ENCODE assay signal across 17 cellular contexts in genomic region chr16:46638947-46639925, GRCh38. TPM values are rescaled to one million over a fixed set of nuclear protein-coding genes. Genes with fewer than 3 reads are reported as not detected.
DNase-seq lines count a peak whose midpoint lies in the region; ATAC-seq and TF ChIP-seq lines count a peak whose summit lies in the region.
"Had no signal": no experiment of that assay in that cellular context is flagged by ENCODE, and none has a peak within 500 bp of the region (broad histone marks: within the 10 kb centered on the region; RNA-seq: fewer than 3 reads in every experiment).

No MANE protein-coding gene starts in this region.

- H3K4me1 Mint-ChIP-seq in activated CD4-positive, alpha-beta memory T cell treated with anti-CD3 and anti-CD28 coated beads, Interleukin-2, amount 10 ng/mL, durations not matched to agents 7 days and 5 days = peaks cover 3% of the 10 kb centered on the region
- H3K4me1 Mint-ChIP-seq: B cell, brain had no signal

- DNase-seq in ELR (ENCODE audit: low read depth) = peak; percentile 36
- DNase-seq in NCI-H226 = peak; percentile 57
- DNase-seq in epithelial cell of esophagus (ENCODE audit: low read depth) = peak; percentile 65
- DNase-seq in myocyte (ENCODE audit: low read depth) = peak; percentile 58
- no peak for DNase-seq in activated CD4-positive, alpha-beta memory T cell treated with anti-CD3 and anti-CD28 coated beads, Interleukin-2, amount 10 ng/mL, durations not matched to agents 7 days and 5 days
- no peak for DNase-seq in T-helper 2 cell
- DNase-seq in NCI-H146 treated with DMSO at 0.1 percent for 48 hours (lab: John Stamatoyannopoulos, UW; ENCODE audit: unreplicated experiment) = no peak
- DNase-seq: activated naive CD4-positive, alpha-beta T cell treated with anti-CD3 and anti-CD28 coated beads, Interleukin-2, amount 10 ng/mL, durations not matched to agents 7 days and 5 days; activated T-cell treated with anti-CD3 and anti-CD28 coated beads, Interleukin-2, amount 50 U/mL, for 1 hour; esophagus squamous epithelium; GF-D8; left ventricle myocardium inferior; NCI-H1105 had no signal

- H3K4me3 ChIP-seq in epithelial cell of esophagus (ENCODE audit: low read length) = no peak overlapping the region
- H3K4me3 ChIP-seq: esophagus squamous epithelium, left ventricle myocardium inferior, skin epidermis had no signal

- no peak for ATAC-seq in GM21528 (IDR thresholded peaks at IDR 0.05; ENCODE audit: low FRiP score, unreplicated experiment)

- H3K27me3 Mint-ChIP-seq in activated CD4-positive, alpha-beta memory T cell treated with anti-CD3 and anti-CD28 coated beads, Interleukin-2, amount 10 ng/mL, durations not matched to agents 7 days and 5 days = no peaks in the 10 kb centered on the region
- H3K27me3 Mint-ChIP-seq: activated naive CD4-positive, alpha-beta T cell treated with anti-CD3 and anti-CD28 coated beads, Interleukin-2, amount 10 ng/mL, durations not matched to agents 7 days and 5 days; B cell had no signal

- peaks cover 8% of the 10 kb centered on the region for H3K9me3 Mint-ChIP-seq in activated CD4-positive, alpha-beta memory T cell treated with anti-CD3 and anti-CD28 coated beads, Interleukin-2, amount 10 ng/mL, durations not matched to agents 7 days and 5 days

- TF ChIP-seq CTCF in epithelial cell of esophagus (IDR thresholded peaks at IDR 0.05; ENCODE audit: insufficient read depth, low read depth, low read length, missing control alignments) = no peak

- CTCF ChIA-PET in activated CD4-positive, alpha-beta memory T cell treated with anti-CD3 and anti-CD28 coated beads, Interleukin-2, amount 10 ng/mL, durations not matched to agents 7 days and 5 days (lab: Charles Lee) = no interaction called here

- H3K27ac Mint-ChIP-seq in activated CD4-positive, alpha-beta memory T cell treated with anti-CD3 and anti-CD28 coated beads, Interleukin-2, amount 10 ng/mL, durations not matched to agents 7 days and 5 days = no peak overlapping the region
- H3K27ac Mint-ChIP-seq: activated naive CD4-positive, alpha-beta T cell treated with anti-CD3 and anti-CD28 coated beads, Interleukin-2, amount 10 ng/mL, durations not matched to agents 7 days and 5 days; B cell; brain had no signal

- H3K36me3 Mint-ChIP-seq in activated CD4-positive, alpha-beta memory T cell treated with anti-CD3 and anti-CD28 coated beads, Interleukin-2, amount 10 ng/mL, durations not matched to agents 7 days and 5 days (ENCODE audit: low read depth) = peaks cover 8% of the 10 kb centered on the region
- H3K36me3 Mint-ChIP-seq: brain had no signal

- POLR2A ChIA-PET in activated CD4-positive, alpha-beta memory T cell treated with anti-CD3 and anti-CD28 coated beads, Interleukin-2, amount 10 ng/mL, durations not matched to agents 7 days and 5 days (lab: Charles Lee) = interaction anchor here (0.9 kb wide), 1 partner anchor 19 kb away, joined by 4 read pairs; no protein-coding TSS in a partner anchor

- no peak overlapping the region for H3K4me3 Mint-ChIP-seq in activated CD4-positive, alpha-beta memory T cell treated with anti-CD3 and anti-CD28 coated beads, Interleukin-2, amount 10 ng/mL, durations not matched to agents 7 days and 5 days
- H3K4me3 Mint-ChIP-seq: activated naive CD4-positive, alpha-beta T cell treated with anti-CD3 and anti-CD28 coated beads, Interleukin-2, amount 10 ng/mL, durations not matched to agents 7 days and 5 days; B cell; brain had no signal

RNA-seq across cellular contexts. Expression of gene SHCBP1, which starts 18.1 kb away (rescaled TPM):
- total RNA-seq in myocyte = 0.88 and 3.2 TPM in 2 replicates
- polyA plus RNA-seq in myocyte (2012) = 0.54 TPM
- 10 to 100 TPM; 51.0 to 52.5 TPM for total RNA-seq in activated CD4-positive, alpha-beta memory T cell treated with anti-CD3 and anti-CD28 coated beads, Interleukin-2, amount 10 ng/mL, durations not matched to agents 7 days and 5 days

RNA-seq across cellular contexts. Expression of gene VPS35, which starts 49.7 kb away (rescaled TPM):
- 69.3 and 113 TPM in 2 replicates for total RNA-seq in myocyte
- 37.8 TPM for polyA plus RNA-seq in myocyte (2012)
- total RNA-seq in activated CD4-positive, alpha-beta memory T cell treated with anti-CD3 and anti-CD28 coated beads, Interleukin-2, amount 10 ng/mL, durations not matched to agents 7 days and 5 days = 10 to 100 TPM; 86.8 to 89.4 TPM

RNA-seq across cellular contexts. Expression of gene ORC6, which starts 50.2 kb away (rescaled TPM):
- 2.4 and 5.6 TPM in 2 replicates for total RNA-seq in myocyte
- polyA plus RNA-seq in myocyte (2012) = 2.1 TPM
- total RNA-seq in activated CD4-positive, alpha-beta memory T cell treated with anti-CD3 and anti-CD28 coated beads, Interleukin-2, amount 10 ng/mL, durations not matched to agents 7 days and 5 days = 10 to 100 TPM; 35.1 to 35.8 TPM

Comparison
In these comparisons a context has a peak if more than half of its experiments do, and no peak if none do; other contexts are left out.
1. DNase-seq: peak in ELR (single experiment), NCI-H226 (single experiment), epithelial cell of esophagus (single experiment) and myocyte (single experiment); none in activated CD4-positive, alpha-beta memory T cell treated with anti-CD3 and anti-CD28 coated beads, Interleukin-2, amount 10 ng/mL, durations not matched to agents 7 days and 5 days (single experiment), T-helper 2 cell (0 of 5) and NCI-H146 treated with DMSO at 0.1 percent for 48 hours (single experiment).
2. RNA of gene SHCBP1, which starts 18.1 kb away (total RNA-seq): 51.0 to 52.5 TPM in activated CD4-positive, alpha-beta memory T cell treated with anti-CD3 and anti-CD28 coated beads, Interleukin-2, amount 10 ng/mL, durations not matched to agents 7 days and 5 days; 0.88 to 3.2 TPM in myocyte; every median in the first group is over 10 times any median in the second.